Comparison of ENCODE assay signal across 2 cellular contexts in the genomic region with DNA sequence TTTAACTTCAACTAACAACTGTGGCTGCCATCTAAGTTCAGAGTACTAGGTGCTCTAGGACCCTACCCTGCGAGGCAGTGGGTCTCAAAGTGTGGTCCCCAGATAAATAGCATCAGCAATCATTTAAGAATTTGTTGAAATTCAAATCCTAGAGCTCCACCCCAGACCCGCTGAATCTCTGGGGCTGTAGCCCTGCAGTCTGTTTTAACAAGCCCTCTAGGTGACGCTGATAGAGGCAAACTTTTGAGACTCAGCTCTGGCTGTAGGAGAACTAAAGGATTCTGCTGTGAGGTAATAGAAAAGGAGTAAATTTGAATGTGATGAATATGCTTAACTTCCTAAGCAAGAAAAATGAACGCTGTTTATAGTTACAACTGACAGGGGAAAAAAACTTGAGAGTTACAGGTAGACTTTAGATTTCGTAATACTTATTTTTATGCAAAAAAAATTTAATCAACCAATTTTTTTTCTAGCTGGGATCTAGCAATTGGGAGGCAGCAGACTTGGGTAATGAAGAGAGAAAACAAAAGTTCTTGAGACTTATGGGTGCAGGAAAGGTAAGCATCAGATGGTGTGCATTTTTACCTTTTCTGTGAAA.
TF ChIP-seq lines count a peak whose summit lies in the region.

No MANE protein-coding gene starts in this region.

TF ChIP-seq in K562, 482 proteins besides CTCF, POLR2A, EP300 and RAD21 (continues in another document):
- no peak for TF ChIP-seq CXXC5 (CRISPR knock-in tag; IDR thresholded peaks at IDR 0.05)
- no peak for TF ChIP-seq ZNF217 (CRISPR knock-in tag; IDR thresholded peaks at IDR 0.05)
- TF ChIP-seq CEBPG (CRISPR knock-in tag; IDR thresholded peaks at IDR 0.05), result no peak
- peak; percentile 35 to 72; a peak in 3 of 4 replicates for TF ChIP-seq CEBPG (tag; conservative IDR thresholded peaks at IDR 0.05 in 1 of 2, IDR thresholded peaks at IDR 0.05 in 1 of 2)
- peak; percentile 68 for TF ChIP-seq CEBPB (tag; IDR thresholded peaks at IDR 0.05)
- no peak for TF ChIP-seq SIN3A (IDR thresholded peaks at IDR 0.05; ENCODE audit: borderline replicate concordance in 2 of 2, control insufficient read depth in 1 of 2, low read depth in 2 of 2, low read length in 2 of 2)
- TF ChIP-seq ZNF699 (CRISPR knock-in tag; IDR thresholded peaks at IDR 0.05; ENCODE audit: insufficient replicate concordance), result no peak
- TF ChIP-seq, protein P1, sequence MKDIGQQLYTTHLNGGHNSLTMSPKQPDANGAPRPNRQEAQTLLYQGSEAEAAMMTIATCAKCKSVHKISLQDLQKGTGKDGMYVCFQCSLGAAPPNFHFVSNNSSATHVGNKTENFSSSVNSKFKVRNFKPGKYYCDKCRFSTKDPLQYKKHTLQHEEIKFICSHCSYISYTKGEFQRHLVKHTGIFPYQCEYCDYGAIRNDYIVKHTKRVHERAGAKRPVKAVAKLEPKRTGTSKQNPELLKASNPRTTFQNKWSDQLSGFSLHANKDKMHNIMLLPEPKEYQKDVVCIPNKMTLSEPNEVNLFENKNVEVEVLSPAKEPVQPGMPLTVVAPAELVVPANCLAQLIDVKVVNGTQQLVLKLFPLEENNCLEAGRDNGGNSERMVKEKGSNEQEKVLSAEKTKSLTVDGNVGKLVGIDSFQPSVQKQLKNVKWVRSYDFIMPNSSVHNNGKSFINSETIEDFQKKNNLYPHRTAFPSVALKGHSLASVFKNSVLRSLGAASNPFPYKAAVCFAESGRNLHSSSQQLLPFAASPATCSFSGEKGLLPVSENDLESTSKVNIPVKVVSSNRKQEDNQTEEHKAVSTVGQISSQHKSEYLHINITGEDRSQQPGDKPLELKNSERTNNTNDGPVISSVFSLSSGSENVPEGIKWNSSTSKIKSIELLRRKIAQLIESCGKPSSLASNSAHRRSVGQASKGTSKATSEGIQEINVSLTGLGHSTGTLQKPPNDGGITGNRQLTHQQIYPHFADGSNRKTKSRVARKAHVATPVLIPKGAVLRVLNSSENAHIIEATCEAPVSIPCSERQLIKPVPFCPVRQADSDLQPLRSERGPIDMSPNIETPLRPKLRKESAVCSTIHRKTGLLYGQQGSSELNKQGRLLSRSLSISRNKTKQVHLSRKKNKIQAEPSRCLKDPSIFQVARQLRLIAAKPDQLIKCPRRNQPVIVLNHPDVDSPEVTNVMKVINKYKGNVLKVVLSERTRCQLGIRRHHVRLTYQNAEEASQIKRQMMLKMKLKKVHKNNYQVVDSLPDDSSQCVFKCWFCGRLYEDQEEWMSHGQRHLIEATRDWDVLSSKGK (CRISPR knock-in tag; IDR thresholded peaks at IDR 0.05), result no peak
- TF ChIP-seq ZBTB40 (IDR thresholded peaks at IDR 0.05), result no peak
- TF ChIP-seq ZBTB40 (CRISPR knock-in tag; IDR thresholded peaks at IDR 0.05), result no peak
- TF ChIP-seq HNRNPH1 (optimal IDR thresholded peaks at IDR 0.05; ENCODE audit: low read depth, low read length), result no peak
- TF ChIP-seq ZFP36 (IDR thresholded peaks at IDR 0.05; ENCODE audit: low read depth, low read length, partially characterized antibody), result no peak
- TF ChIP-seq RHOXF2B (CRISPR knock-in tag; conservative IDR thresholded peaks at IDR 0.05), result no peak
- no peak for TF ChIP-seq WHSC1 (IDR thresholded peaks at IDR 0.05; ENCODE audit: low read length)

TF ChIP-seq in SK-N-SH treated with all-trans-retinoic acid at 6 μM for 48 hours, 23 proteins besides CTCF, POLR2A, EP300 and RAD21:
- TF ChIP-seq POU6F1 (CRISPR knock-in tag; IDR thresholded peaks at IDR 0.05; ENCODE audit: borderline replicate concordance, low read depth), result no peak
- TF ChIP-seq, protein P2, sequence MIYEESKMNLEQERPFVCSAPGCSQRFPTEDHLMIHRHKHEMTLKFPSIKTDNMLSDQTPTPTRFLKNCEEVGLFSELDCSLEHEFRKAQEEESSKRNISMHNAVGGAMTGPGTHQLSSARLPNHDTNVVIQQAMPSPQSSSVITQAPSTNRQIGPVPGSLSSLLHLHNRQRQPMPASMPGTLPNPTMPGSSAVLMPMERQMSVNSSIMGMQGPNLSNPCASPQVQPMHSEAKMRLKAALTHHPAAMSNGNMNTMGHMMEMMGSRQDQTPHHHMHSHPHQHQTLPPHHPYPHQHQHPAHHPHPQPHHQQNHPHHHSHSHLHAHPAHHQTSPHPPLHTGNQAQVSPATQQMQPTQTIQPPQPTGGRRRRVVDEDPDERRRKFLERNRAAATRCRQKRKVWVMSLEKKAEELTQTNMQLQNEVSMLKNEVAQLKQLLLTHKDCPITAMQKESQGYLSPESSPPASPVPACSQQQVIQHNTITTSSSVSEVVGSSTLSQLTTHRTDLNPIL (CRISPR knock-in tag; IDR thresholded peaks at IDR 0.05; ENCODE audit: low read depth), result no peak
- TF ChIP-seq ZFP3 (CRISPR knock-in tag; IDR thresholded peaks at IDR 0.05), result no peak
- TF ChIP-seq ZNF565 (CRISPR knock-in tag; conservative IDR thresholded peaks at IDR 0.05; ENCODE audit: low read depth), result no peak
- no peak for TF ChIP-seq ZNF70 (CRISPR knock-in tag; IDR thresholded peaks at IDR 0.05)
- TF ChIP-seq PPARA (CRISPR knock-in tag; IDR thresholded peaks at IDR 0.05; ENCODE audit: borderline replicate concordance), result no peak
- no peak for TF ChIP-seq ARNTL (CRISPR knock-in tag; IDR thresholded peaks at IDR 0.05; ENCODE audit: borderline replicate concordance, low read depth)
- no peak for TF ChIP-seq BACH2 (CRISPR knock-in tag; IDR thresholded peaks at IDR 0.05; ENCODE audit: borderline replicate concordance)
- TF ChIP-seq TOX (CRISPR knock-in tag; IDR thresholded peaks at IDR 0.05; ENCODE audit: borderline replicate concordance), result no peak
